1 cellular context compared by ENCODE assay signal in genomic region chr5:150143725-150144058, GRCh38.
TF ChIP-seq lines count a peak whose summit lies in the region.

No MANE protein-coding gene starts in this region.

TF ChIP-seq in H1, 55 proteins besides CTCF, POLR2A, EP300 and RAD21:
- TF ChIP-seq SP2 (IDR thresholded peaks at IDR 0.05; ENCODE audit: low read length) (no peak), TEAD4 (IDR thresholded peaks at IDR 0.05; ENCODE audit: low read depth, low read length) (no peak), RNF2 (IDR thresholded peaks at IDR 0.05; ENCODE audit: borderline replicate concordance, low read depth, low read length, missing control alignments, poor library complexity, severe bottlenecking) (no peak), KDM5A (IDR thresholded peaks at IDR 0.05; ENCODE audit: low read length) (no peak), CTBP2 (IDR thresholded peaks at IDR 0.05; ENCODE audit: borderline replicate concordance, insufficient read depth, insufficient read length, low read length) (no peak), EZH2 (IDR thresholded peaks at IDR 0.05; ENCODE audit: low read depth, low read length, severe bottlenecking) (no peak), RBBP5 (IDR thresholded peaks at IDR 0.05; ENCODE audit: borderline replicate concordance, low read depth, low read length) (no peak), BRCA1 (IDR thresholded peaks at IDR 0.05; ENCODE audit: low read depth, low read length) (no peak), ATF3 (IDR thresholded peaks at IDR 0.05; ENCODE audit: insufficient read depth, low read depth, low read length) (no peak)
